Comparison of ENCODE assay signal across 1 cellular context in the genomic region with DNA sequence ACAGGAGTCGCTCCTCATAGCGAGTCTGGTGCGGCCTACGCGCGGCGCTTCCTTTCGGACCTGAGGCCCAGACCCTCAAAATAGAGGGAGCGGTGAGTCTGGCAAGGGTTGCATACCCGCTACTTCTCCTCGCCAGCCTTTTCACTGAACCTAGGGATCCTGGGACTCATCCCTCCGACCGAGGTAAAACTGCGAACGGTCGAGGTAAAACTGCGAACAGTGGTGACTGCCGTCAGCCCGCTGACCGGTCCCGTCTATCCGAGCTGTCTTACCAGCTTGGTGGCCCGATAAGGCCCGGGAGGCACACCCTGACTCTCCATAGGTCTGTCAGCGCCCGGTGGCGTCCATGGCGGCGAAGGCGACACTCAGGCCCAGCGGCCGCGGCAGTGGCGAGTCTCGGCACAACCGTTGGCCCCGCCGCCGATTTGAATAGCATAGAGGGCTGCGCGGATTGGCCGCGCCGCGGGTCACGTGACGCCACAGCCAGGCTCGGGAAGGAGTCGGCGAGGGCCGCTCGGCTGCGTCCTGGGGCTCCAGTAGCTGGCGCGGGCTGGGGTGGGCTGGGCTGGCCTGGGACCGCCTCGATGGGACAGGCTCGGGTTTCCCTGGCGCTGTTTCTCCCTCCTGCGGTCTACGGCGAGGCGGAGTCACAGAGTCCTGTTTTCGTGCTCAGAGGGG.
TF ChIP-seq lines count a peak whose summit lies in the region.

A gene with protein sequence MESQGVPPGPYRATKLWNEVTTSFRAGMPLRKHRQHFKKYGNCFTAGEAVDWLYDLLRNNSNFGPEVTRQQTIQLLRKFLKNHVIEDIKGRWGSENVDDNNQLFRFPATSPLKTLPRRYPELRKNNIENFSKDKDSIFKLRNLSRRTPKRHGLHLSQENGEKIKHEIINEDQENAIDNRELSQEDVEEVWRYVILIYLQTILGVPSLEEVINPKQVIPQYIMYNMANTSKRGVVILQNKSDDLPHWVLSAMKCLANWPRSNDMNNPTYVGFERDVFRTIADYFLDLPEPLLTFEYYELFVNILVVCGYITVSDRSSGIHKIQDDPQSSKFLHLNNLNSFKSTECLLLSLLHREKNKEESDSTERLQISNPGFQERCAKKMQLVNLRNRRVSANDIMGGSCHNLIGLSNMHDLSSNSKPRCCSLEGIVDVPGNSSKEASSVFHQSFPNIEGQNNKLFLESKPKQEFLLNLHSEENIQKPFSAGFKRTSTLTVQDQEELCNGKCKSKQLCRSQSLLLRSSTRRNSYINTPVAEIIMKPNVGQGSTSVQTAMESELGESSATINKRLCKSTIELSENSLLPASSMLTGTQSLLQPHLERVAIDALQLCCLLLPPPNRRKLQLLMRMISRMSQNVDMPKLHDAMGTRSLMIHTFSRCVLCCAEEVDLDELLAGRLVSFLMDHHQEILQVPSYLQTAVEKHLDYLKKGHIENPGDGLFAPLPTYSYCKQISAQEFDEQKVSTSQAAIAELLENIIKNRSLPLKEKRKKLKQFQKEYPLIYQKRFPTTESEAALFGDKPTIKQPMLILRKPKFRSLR (minus strand): TSS at position 403 of the 678 bp plus-strand sequence. CDS start 83 bp downstream, at position 320.

TF ChIP-seq in HepG2, 621 proteins besides CTCF, POLR2A, EP300 and RAD21 (continued from another document and continues in another):
- TF ChIP-seq, protein P1, sequence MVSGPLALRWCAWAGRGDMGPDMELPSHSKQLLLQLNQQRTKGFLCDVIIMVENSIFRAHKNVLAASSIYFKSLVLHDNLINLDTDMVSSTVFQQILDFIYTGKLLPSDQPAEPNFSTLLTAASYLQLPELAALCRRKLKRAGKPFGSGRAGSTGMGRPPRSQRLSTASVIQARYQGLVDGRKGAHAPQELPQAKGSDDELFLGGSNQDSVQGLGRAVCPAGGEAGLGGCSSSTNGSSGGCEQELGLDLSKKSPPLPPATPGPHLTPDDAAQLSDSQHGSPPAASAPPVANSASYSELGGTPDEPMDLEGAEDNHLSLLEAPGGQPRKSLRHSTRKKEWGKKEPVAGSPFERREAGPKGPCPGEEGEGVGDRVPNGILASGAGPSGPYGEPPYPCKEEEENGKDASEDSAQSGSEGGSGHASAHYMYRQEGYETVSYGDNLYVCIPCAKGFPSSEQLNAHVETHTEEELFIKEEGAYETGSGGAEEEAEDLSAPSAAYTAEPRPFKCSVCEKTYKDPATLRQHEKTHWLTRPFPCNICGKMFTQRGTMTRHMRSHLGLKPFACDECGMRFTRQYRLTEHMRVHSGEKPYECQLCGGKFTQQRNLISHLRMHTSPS (CRISPR knock-in tag; IDR thresholded peaks at IDR 0.05; ENCODE audit: low read depth): no peak
- TF ChIP-seq BHLHE40 (IDR thresholded peaks at IDR 0.05; ENCODE audit: low read length) (peak; percentile 79), ERF (CRISPR knock-in tag; IDR thresholded peaks at IDR 0.05) (no peak; the same call in 1 of the 2 replicates), EED (CRISPR knock-in tag; IDR thresholded peaks at IDR 0.05) (no peak), HNRNPK (IDR thresholded peaks at IDR 0.05; ENCODE audit: low read depth, low read length, poor library complexity, severe bottlenecking) (no peak), CREB1 (IDR thresholded peaks at IDR 0.05) (peak; percentile 57), CREB1 (CRISPR knock-in tag; IDR thresholded peaks at IDR 0.05) (no peak), SETDB1 (CRISPR knock-in tag; IDR thresholded peaks at IDR 0.05; ENCODE audit: borderline replicate concordance) (no peak), SIX1 (CRISPR knock-in tag; IDR thresholded peaks at IDR 0.05; ENCODE audit: borderline replicate concordance) (no peak), ZSCAN22 (CRISPR knock-in tag; IDR thresholded peaks at IDR 0.05) (0 out of 2 replicates have a peak, but pooled peaks have one; percentile 27), GATAD1 (CRISPR knock-in tag; IDR thresholded peaks at IDR 0.05) (peak; percentile 63), HNRNPLL (IDR thresholded peaks at IDR 0.05; ENCODE audit: low read depth, low read length, poor library complexity, severe bottlenecking) (peak; percentile 44), CHD2 (IDR thresholded peaks at IDR 0.05; ENCODE audit: low read depth, low read length) (no peak), FOXO1 (CRISPR knock-in tag; IDR thresholded peaks at IDR 0.05) (no peak), ZFX (CRISPR knock-in tag; IDR thresholded peaks at IDR 0.05; ENCODE audit: low read depth) (peak; percentile 92), ZNF20 (CRISPR knock-in tag; IDR thresholded peaks at IDR 0.05) (no peak), ZNF160 (CRISPR knock-in tag; IDR thresholded peaks at IDR 0.05) (0 out of 2 replicates have a peak, but pooled peaks have one; percentile 28), FOXM1 (CRISPR knock-in tag; IDR thresholded peaks at IDR 0.05) (0 out of 2 replicates have a peak, but pooled peaks have one; percentile 62), SIN3B (IDR thresholded peaks at IDR 0.05; ENCODE audit: low read length) (peak; percentile 94), ARNTL (CRISPR knock-in tag; IDR thresholded peaks at IDR 0.05) (peak; percentile 49; the same call in 1 of the 2 replicates), FOSL1 (CRISPR knock-in tag; IDR thresholded peaks at IDR 0.05; ENCODE audit: borderline replicate concordance) (no peak), SUZ12 (IDR thresholded peaks at IDR 0.05; ENCODE audit: low read depth, low read length) (no peak), ZNF451 (CRISPR knock-in tag; IDR thresholded peaks at IDR 0.05) (peak; percentile 50; the same call in 1 of the 2 replicates), STAG1 (CRISPR knock-in tag; IDR thresholded peaks at IDR 0.05) (no peak), TBX2 (CRISPR knock-in tag; IDR thresholded peaks at IDR 0.05; ENCODE audit: borderline replicate concordance) (no peak), ZNF496 (CRISPR knock-in tag; IDR thresholded peaks at IDR 0.05; ENCODE audit: insufficient replicate concordance) (no peak), ZNF264 (CRISPR knock-in tag; IDR thresholded peaks at IDR 0.05) (no peak), ZNF773 (CRISPR knock-in tag; IDR thresholded peaks at IDR 0.05; ENCODE audit: borderline replicate concordance) (no peak), JUND (CRISPR knock-in tag; IDR thresholded peaks at IDR 0.05) (no peak), NR2F6 (IDR thresholded peaks at IDR 0.05) (no peak), NR2F6 (CRISPR knock-in tag; IDR thresholded peaks at IDR 0.05) (no peak), ZNF282 (IDR thresholded peaks at IDR 0.05; ENCODE audit: partially characterized antibody) (no peak), FOXP1 (IDR thresholded peaks at IDR 0.05) (no peak), FOXP1 (CRISPR knock-in tag; IDR thresholded peaks at IDR 0.05) (no peak), HIVEP1 (CRISPR knock-in tag; IDR thresholded peaks at IDR 0.05) (no peak), ZNF354B (CRISPR knock-in tag; IDR thresholded peaks at IDR 0.05) (no peak), MXI1 (IDR thresholded peaks at IDR 0.05; ENCODE audit: borderline replicate concordance, low read depth, low read length) (peak; percentile 97)
- TF ChIP-seq, protein P2, sequence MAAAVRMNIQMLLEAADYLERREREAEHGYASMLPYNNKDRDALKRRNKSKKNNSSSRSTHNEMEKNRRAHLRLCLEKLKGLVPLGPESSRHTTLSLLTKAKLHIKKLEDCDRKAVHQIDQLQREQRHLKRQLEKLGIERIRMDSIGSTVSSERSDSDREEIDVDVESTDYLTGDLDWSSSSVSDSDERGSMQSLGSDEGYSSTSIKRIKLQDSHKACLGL (CRISPR knock-in tag; IDR thresholded peaks at IDR 0.05): peak; percentile 82; the same call in 1 of the 2 replicates
- TF ChIP-seq, protein P3, sequence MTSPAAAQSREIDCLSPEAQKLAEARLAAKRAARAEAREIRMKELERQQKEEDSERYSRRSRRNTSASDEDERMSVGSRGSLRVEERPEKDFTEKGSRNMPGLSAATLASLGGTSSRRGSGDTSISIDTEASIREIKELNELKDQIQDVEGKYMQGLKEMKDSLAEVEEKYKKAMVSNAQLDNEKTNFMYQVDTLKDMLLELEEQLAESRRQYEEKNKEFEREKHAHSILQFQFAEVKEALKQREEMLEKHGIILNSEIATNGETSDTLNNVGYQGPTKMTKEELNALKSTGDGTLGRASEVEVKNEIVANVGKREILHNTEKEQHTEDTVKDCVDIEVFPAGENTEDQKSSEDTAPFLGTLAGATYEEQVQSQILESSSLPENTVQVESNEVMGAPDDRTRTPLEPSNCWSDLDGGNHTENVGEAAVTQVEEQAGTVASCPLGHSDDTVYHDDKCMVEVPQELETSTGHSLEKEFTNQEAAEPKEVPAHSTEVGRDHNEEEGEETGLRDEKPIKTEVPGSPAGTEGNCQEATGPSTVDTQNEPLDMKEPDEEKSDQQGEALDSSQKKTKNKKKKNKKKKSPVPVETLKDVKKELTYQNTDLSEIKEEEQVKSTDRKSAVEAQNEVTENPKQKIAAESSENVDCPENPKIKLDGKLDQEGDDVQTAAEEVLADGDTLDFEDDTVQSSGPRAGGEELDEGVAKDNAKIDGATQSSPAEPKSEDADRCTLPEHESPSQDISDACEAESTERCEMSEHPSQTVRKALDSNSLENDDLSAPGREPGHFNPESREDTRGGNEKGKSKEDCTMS (CRISPR knock-in tag; conservative IDR thresholded peaks at IDR 0.05): no peak
- TF ChIP-seq, protein P4, sequence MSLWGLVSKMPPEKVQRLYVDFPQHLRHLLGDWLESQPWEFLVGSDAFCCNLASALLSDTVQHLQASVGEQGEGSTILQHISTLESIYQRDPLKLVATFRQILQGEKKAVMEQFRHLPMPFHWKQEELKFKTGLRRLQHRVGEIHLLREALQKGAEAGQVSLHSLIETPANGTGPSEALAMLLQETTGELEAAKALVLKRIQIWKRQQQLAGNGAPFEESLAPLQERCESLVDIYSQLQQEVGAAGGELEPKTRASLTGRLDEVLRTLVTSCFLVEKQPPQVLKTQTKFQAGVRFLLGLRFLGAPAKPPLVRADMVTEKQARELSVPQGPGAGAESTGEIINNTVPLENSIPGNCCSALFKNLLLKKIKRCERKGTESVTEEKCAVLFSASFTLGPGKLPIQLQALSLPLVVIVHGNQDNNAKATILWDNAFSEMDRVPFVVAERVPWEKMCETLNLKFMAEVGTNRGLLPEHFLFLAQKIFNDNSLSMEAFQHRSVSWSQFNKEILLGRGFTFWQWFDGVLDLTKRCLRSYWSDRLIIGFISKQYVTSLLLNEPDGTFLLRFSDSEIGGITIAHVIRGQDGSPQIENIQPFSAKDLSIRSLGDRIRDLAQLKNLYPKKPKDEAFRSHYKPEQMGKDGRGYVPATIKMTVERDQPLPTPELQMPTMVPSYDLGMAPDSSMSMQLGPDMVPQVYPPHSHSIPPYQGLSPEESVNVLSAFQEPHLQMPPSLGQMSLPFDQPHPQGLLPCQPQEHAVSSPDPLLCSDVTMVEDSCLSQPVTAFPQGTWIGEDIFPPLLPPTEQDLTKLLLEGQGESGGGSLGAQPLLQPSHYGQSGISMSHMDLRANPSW (CRISPR knock-in tag; IDR thresholded peaks at IDR 0.05; ENCODE audit: borderline replicate concordance): no peak
- TF ChIP-seq, protein P5, sequence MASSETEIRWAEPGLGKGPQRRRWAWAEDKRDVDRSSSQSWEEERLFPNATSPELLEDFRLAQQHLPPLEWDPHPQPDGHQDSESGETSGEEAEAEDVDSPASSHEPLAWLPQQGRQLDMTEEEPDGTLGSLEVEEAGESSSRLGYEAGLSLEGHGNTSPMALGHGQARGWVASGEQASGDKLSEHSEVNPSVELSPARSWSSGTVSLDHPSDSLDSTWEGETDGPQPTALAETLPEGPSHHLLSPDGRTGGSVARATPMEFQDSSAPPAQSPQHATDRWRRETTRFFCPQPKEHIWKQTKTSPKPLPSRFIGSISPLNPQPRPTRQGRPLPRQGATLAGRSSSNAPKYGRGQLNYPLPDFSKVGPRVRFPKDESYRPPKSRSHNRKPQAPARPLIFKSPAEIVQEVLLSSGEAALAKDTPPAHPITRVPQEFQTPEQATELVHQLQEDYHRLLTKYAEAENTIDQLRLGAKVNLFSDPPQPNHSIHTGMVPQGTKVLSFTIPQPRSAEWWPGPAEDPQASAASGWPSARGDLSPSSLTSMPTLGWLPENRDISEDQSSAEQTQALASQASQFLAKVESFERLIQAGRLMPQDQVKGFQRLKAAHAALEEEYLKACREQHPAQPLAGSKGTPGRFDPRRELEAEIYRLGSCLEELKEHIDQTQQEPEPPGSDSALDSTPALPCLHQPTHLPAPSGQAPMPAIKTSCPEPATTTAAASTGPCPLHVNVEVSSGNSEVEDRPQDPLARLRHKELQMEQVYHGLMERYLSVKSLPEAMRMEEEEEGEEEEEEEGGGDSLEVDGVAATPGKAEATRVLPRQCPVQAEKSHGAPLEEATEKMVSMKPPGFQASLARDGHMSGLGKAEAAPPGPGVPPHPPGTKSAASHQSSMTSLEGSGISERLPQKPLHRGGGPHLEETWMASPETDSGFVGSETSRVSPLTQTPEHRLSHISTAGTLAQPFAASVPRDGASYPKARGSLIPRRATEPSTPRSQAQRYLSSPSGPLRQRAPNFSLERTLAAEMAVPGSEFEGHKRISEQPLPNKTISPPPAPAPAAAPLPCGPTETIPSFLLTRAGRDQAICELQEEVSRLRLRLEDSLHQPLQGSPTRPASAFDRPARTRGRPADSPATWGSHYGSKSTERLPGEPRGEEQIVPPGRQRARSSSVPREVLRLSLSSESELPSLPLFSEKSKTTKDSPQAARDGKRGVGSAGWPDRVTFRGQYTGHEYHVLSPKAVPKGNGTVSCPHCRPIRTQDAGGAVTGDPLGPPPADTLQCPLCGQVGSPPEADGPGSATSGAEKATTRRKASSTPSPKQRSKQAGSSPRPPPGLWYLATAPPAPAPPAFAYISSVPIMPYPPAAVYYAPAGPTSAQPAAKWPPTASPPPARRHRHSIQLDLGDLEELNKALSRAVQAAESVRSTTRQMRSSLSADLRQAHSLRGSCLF (CRISPR knock-in tag; IDR thresholded peaks at IDR 0.05; ENCODE audit: borderline replicate concordance): no peak
- TF ChIP-seq, protein P6, sequence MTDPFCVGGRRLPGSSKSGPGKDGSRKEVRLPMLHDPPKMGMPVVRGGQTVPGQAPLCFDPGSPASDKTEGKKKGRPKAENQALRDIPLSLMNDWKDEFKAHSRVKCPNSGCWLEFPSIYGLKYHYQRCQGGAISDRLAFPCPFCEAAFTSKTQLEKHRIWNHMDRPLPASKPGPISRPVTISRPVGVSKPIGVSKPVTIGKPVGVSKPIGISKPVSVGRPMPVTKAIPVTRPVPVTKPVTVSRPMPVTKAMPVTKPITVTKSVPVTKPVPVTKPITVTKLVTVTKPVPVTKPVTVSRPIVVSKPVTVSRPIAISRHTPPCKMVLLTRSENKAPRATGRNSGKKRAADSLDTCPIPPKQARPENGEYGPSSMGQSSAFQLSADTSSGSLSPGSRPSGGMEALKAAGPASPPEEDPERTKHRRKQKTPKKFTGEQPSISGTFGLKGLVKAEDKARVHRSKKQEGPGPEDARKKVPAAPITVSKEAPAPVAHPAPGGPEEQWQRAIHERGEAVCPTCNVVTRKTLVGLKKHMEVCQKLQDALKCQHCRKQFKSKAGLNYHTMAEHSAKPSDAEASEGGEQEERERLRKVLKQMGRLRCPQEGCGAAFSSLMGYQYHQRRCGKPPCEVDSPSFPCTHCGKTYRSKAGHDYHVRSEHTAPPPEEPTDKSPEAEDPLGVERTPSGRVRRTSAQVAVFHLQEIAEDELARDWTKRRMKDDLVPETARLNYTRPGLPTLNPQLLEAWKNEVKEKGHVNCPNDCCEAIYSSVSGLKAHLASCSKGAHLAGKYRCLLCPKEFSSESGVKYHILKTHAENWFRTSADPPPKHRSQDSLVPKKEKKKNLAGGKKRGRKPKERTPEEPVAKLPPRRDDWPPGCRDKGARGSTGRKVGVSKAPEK (CRISPR knock-in tag; IDR thresholded peaks at IDR 0.05; ENCODE audit: borderline replicate concordance): no peak
